1 cellular context compared by ENCODE assay signal in the genomic region with DNA sequence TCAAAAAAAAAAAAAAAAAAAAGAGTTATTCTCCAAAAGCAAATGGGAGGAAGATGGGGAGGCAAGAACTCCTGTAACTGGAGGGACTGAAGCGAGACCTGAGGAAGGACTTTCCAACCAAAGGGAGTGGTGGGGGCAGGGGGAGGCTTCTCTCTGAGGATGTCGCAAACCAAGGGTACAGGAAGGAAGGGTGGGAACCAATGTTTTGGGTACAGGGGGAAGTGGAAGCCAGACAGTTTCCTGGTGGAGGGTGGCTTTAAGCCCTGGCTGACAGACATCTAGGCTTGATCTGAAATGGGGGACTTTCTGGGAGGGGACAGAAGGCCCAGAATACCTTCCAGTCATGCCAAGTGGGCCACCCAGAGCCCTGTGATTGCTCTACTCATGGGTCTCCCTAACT.
TF ChIP-seq lines count a peak whose summit lies in the region.

No MANE protein-coding gene starts in this region.

TF ChIP-seq in HepG2, 621 proteins besides CTCF, POLR2A, EP300 and RAD21:
- TF ChIP-seq, protein P1, sequence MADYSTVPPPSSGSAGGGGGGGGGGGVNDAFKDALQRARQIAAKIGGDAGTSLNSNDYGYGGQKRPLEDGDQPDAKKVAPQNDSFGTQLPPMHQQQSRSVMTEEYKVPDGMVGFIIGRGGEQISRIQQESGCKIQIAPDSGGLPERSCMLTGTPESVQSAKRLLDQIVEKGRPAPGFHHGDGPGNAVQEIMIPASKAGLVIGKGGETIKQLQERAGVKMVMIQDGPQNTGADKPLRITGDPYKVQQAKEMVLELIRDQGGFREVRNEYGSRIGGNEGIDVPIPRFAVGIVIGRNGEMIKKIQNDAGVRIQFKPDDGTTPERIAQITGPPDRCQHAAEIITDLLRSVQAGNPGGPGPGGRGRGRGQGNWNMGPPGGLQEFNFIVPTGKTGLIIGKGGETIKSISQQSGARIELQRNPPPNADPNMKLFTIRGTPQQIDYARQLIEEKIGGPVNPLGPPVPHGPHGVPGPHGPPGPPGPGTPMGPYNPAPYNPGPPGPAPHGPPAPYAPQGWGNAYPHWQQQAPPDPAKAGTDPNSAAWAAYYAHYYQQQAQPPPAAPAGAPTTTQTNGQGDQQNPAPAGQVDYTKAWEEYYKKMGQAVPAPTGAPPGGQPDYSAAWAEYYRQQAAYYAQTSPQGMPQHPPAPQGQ (CRISPR knock-in tag; IDR thresholded peaks at IDR 0.05; ENCODE audit: borderline replicate concordance), result no peak
- TF ChIP-seq ZNF703 (CRISPR knock-in tag; IDR thresholded peaks at IDR 0.05; ENCODE audit: borderline replicate concordance) (no peak), CHCHD3 (CRISPR knock-in tag; IDR thresholded peaks at IDR 0.05) (no peak), HIVEP1 (CRISPR knock-in tag; IDR thresholded peaks at IDR 0.05) (no peak)
